18 cellular contexts compared by ENCODE assay signal in the genomic region with DNA sequence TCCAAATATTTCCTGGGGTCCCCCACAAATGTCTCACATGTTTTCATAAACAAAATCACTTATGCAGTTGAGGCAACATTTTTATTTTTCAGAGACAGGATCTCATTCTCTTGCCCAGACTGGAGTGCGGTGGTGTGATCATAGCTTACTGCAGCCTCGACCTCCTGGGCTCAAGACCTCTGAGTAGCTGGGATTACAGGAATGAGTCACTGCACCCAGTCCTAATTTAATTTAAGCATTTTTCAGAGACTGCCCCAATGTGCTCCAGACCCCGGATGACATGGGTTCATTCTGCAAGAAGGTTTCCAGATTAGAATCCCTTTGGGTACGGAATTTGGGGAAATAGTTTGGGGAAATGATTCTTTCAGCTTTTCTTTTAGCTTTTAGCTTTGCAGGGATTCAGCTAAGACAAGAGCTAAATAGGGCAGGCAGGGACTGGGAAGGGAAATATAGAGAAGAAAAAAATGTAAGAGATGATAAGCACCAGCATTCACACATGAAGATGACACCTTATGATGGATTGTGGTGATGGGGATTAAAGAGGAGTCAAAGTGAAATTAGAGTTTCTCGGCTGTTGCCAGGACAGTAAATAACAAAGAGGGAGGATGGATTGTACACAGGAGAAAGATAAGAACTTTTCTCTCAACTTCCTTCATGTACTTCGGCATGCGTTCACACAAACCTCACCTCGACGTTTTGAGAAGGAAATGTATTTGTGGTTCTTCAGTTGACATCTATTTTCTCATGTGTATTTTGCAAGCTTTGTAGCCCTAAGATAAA.
DNase-seq lines count a peak whose midpoint lies in the region; ATAC-seq and TF ChIP-seq lines count a peak whose summit lies in the region.
"Had no signal": no experiment of that assay in that cellular context is flagged by ENCODE, and none has a peak within 500 bp of the region (broad histone marks: within the 10 kb centered on the region; RNA-seq: fewer than 3 reads in every experiment).

No MANE protein-coding gene starts in this region.

- H3K4me2 ChIP-seq in neural progenitor cell, result no peak overlapping the region

- peaks cover 34% of the 10 kb centered on the region for H3K9me3 Mint-ChIP-seq in activated T-helper 2 cell treated with anti-CD3 and anti-CD28 coated beads, Interferon-gamma antibody, Interleukin-2, Interleukin-4, amounts not matched to agents 10 μg/mL and 5 μg/mL and 100 μg/mL, durations not matched to agents 14 hours and 24 hours and 36 hours
- peaks cover 3% of the 10 kb centered on the region for H3K9me3 Mint-ChIP-seq in neural progenitor cell
- H3K9me3 Mint-ChIP-seq: HFFc6 had no signal

- H3K4me3 ChIP-seq in neural progenitor cell, result no peak overlapping the region

- H3K9me3 ChIP-seq in neural progenitor cell (ENCODE audit: low read depth), result no peaks in the 10 kb centered on the region

- no peaks in the 10 kb centered on the region for H3K4me1 ChIP-seq in neural progenitor cell

- no peaks in the 10 kb centered on the region for H3K79me2 ChIP-seq in neural progenitor cell (ENCODE audit: low read depth)

- intact Hi-C loops in activated T-helper 2 cell treated with anti-CD3 and anti-CD28 coated beads, Interferon-gamma antibody, Interleukin-2, Interleukin-4, amounts not matched to agents 10 μg/mL and 5 μg/mL and 100 μg/mL, durations not matched to agents 14 hours and 24 hours and 36 hours (cut with micrococcal nuclease), result loop anchor here (1.0 to 5.0 kb wide), 8 partner anchors 8 to 284 kb away; no protein-coding TSS in a partner anchor

- peak overlapping the region; percentile 42 for H2AFZ ChIP-seq in neural progenitor cell (replicated peaks)

- H3K27me3 Mint-ChIP-seq in activated T-helper 2 cell treated with anti-CD3 and anti-CD28 coated beads, Interferon-gamma antibody, Interleukin-2, Interleukin-4, amounts not matched to agents 10 μg/mL and 5 μg/mL and 100 μg/mL, durations not matched to agents 14 hours and 24 hours and 36 hours (ENCODE audit: low read depth), result no peaks in the 10 kb centered on the region
- no peaks in the 10 kb centered on the region for H3K27me3 Mint-ChIP-seq in neural progenitor cell (ENCODE audit: insufficient read depth, low read depth)

- H3K9ac ChIP-seq in neural progenitor cell, result no peak overlapping the region

- H4K20me1 ChIP-seq in neural progenitor cell (ENCODE audit: low read depth), result no peaks in the 10 kb centered on the region

- H3F3A ChIP-seq in neural progenitor cell (ENCODE audit: low read depth), result no peaks in the 10 kb centered on the region

- peak overlapping the region; percentile 97 for H3K27ac Mint-ChIP-seq in activated T-helper 2 cell treated with anti-CD3 and anti-CD28 coated beads, Interferon-gamma antibody, Interleukin-2, Interleukin-4, amounts not matched to agents 10 μg/mL and 5 μg/mL and 100 μg/mL, durations not matched to agents 14 hours and 24 hours and 36 hours
- H3K27ac Mint-ChIP-seq in neural progenitor cell, result no peak overlapping the region
- H3K27ac Mint-ChIP-seq: HFFc6 had no signal

- H3K4me1 Mint-ChIP-seq in activated T-helper 2 cell treated with anti-CD3 and anti-CD28 coated beads, Interferon-gamma antibody, Interleukin-2, Interleukin-4, amounts not matched to agents 10 μg/mL and 5 μg/mL and 100 μg/mL, durations not matched to agents 14 hours and 24 hours and 36 hours (ENCODE audit: low read depth), result peaks cover 73% of the 10 kb centered on the region
- peaks cover 1% of the 10 kb centered on the region for H3K4me1 Mint-ChIP-seq in neural progenitor cell

- ATAC-seq in activated CD4-positive, CD25-positive, alpha-beta regulatory T cell treated with anti-CD3 and anti-CD28 coated beads, Interleukin-2, amount 50 U/mL, for 24 hours, result peak; percentile 62 to 64
- ATAC-seq in HG03025 (IDR thresholded peaks at IDR 0.05; ENCODE audit: low FRiP score, unreplicated experiment), result no peak
- ATAC-seq: left lobe of liver had no signal

- TF ChIP-seq CTCF in neural progenitor cell (IDR thresholded peaks at IDR 0.05), result no peak

- H3K27ac ChIP-seq in neural progenitor cell, result no peak overlapping the region

- peak overlapping the region; percentile 31 for H3K4me3 Mint-ChIP-seq in activated T-helper 2 cell treated with anti-CD3 and anti-CD28 coated beads, Interferon-gamma antibody, Interleukin-2, Interleukin-4, amounts not matched to agents 10 μg/mL and 5 μg/mL and 100 μg/mL, durations not matched to agents 14 hours and 24 hours and 36 hours (ENCODE audit: low read depth)
- no peak overlapping the region for H3K4me3 Mint-ChIP-seq in neural progenitor cell
- H3K4me3 Mint-ChIP-seq: HFFc6 had no signal

- H3K27me3 ChIP-seq in neural progenitor cell, result no peaks in the 10 kb centered on the region

- peaks cover 70% of the 10 kb centered on the region for H3K36me3 Mint-ChIP-seq in activated T-helper 2 cell treated with anti-CD3 and anti-CD28 coated beads, Interferon-gamma antibody, Interleukin-2, Interleukin-4, amounts not matched to agents 10 μg/mL and 5 μg/mL and 100 μg/mL, durations not matched to agents 14 hours and 24 hours and 36 hours (ENCODE audit: low read depth)
- no peaks in the 10 kb centered on the region for H3K36me3 Mint-ChIP-seq in neural progenitor cell

- no peaks in the 10 kb centered on the region for H3K36me3 ChIP-seq in neural progenitor cell

- DNase-seq in activated CD4-positive, CD25-positive, alpha-beta regulatory T cell (lab: John Stamatoyannopoulos, UW), result no peak
- peak; percentile 54 for DNase-seq in MV-4-11 (lab: John Stamatoyannopoulos, UW)
- DNase-seq in activated T-helper 2 cell treated with anti-CD3 and anti-CD28 coated beads, Interferon-gamma antibody, Interleukin-2, Interleukin-4, amounts not matched to agents 10 μg/mL and 5 μg/mL and 100 μg/mL, durations not matched to agents 14 hours and 24 hours and 36 hours (ENCODE audit: low spot score), result peak; percentile 41
- no peak for DNase-seq in neural progenitor cell (ENCODE audit: low spot score)
- no peak for DNase-seq in NCI-H2171 (lab: John Stamatoyannopoulos, UW)
- DNase-seq in DMS79 treated with DMSO at 0.1 percent for 48 hours (lab: John Stamatoyannopoulos, UW), result no peak
- DNase-seq: 8988T; activated gamma-delta T cell; C1 segment of cervical spinal cord; effector CD8-positive, alpha-beta T cell; EL; HFFc6; NCI-H146; stimulated activated CD4-positive, alpha-beta T cell treated with anti-CD3 and anti-CD28 coated beads, Interleukin-12 subunit alpha, Interleukin-12 subunit beta, amount 100 ng/mL, for 4 hours; substantia nigra had no signal

Comparison
In these comparisons a context has a peak if more than half of its experiments do, and no peak if none do; other contexts are left out.
1. DNase-seq: peak in MV-4-11 (single experiment) and activated T-helper 2 cell treated with anti-CD3 and anti-CD28 coated beads, Interferon-gamma antibody, Interleukin-2, Interleukin-4, amounts not matched to agents 10 μg/mL and 5 μg/mL and 100 μg/mL, durations not matched to agents 14 hours and 24 hours and 36 hours (single experiment); none in activated CD4-positive, CD25-positive, alpha-beta regulatory T cell (0 of 4), neural progenitor cell (single experiment), NCI-H2171 (single experiment) and DMS79 treated with DMSO at 0.1 percent for 48 hours (single experiment).